Comparison of ENCODE assay signal across 8 cellular contexts in genomic region chr11:109971184-109971523, GRCh38.
A peak's percentile ranks its signal among the peaks of the same experiment; 100 is the strongest.
DNase-seq lines count a peak whose midpoint lies in the region; ATAC-seq lines count a peak whose summit lies in the region.

No MANE protein-coding gene starts in this region.

- ATAC-seq in HG03442 (IDR thresholded peaks at IDR 0.05; ENCODE audit: unreplicated experiment) (peak; percentile 1), HG02571 (IDR thresholded peaks at IDR 0.05; ENCODE audit: unreplicated experiment) (no peak)
- ATAC-seq in activated CD8-positive, alpha-beta T cell treated with anti-CD3 and anti-CD28 coated beads, Interleukin-2, amount 10 ng/mL, durations not matched to agents 7 days and 5 days = peak; percentile 30

- no peaks in the 10 kb centered on the region for H3K36me3 Mint-ChIP-seq in activated CD8-positive, alpha-beta T cell treated with anti-CD3 and anti-CD28 coated beads, Interleukin-2, amount 10 ng/mL, durations not matched to agents 7 days and 5 days (ENCODE audit: low read depth)
- H3K36me3 Mint-ChIP-seq in CD8-positive, alpha-beta memory T cell = no peaks in the 10 kb centered on the region

- H3K27me3 Mint-ChIP-seq in activated CD8-positive, alpha-beta T cell treated with anti-CD3 and anti-CD28 coated beads, Interleukin-2, amount 10 ng/mL, durations not matched to agents 7 days and 5 days (ENCODE audit: low read depth) = peaks cover 11% of the 10 kb centered on the region
- H3K27me3 Mint-ChIP-seq in CD8-positive, alpha-beta memory T cell = peaks cover 1 to 14% of the 10 kb centered on the region in 2 donors

- no peak overlapping the region for H3K27ac ChIP-seq in CD8-positive, alpha-beta memory T cell (ENCODE audit: low read depth, low read length)

- no peaks in the 10 kb centered on the region for H3K27me3 ChIP-seq in CD8-positive, alpha-beta memory T cell (ENCODE audit: insufficient read depth, low read length, poor library complexity, severe bottlenecking)

- CTCF ChIA-PET in activated CD8-positive, alpha-beta T cell treated with anti-CD3 and anti-CD28 coated beads, Interleukin-2, amount 10 ng/mL, durations not matched to agents 7 days and 5 days (lab: Charles Lee) = interaction anchor here (1.0 to 1.9 kb wide), 4 partner anchors 12 to 27 kb away, joined by 4 to 8 read pairs (median 4); no protein-coding TSS in a partner anchor
- CTCF ChIA-PET in CD8-positive, alpha-beta memory T cell (lab: Charles Lee) = no interaction called here

- peak; percentile 47 for DNase-seq in COLO829 (ENCODE audit: low spot score)
- no peak for DNase-seq in activated CD8-positive, alpha-beta T cell treated with anti-CD3 and anti-CD28 coated beads, Interleukin-2, amount 10 ng/mL, durations not matched to agents 7 days and 5 days
- peak; percentile 48 for DNase-seq in left kidney (ENCODE audit: low read depth, low spot score)
- DNase-seq in DMS114 treated with DMSO at 0.1 percent for 48 hours (lab: John Stamatoyannopoulos, UW; ENCODE audit: unreplicated experiment) = no peak
- no peak for DNase-seq in CD8-positive, alpha-beta memory T cell
- no peak for DNase-seq in OCI-M2 (lab: John Stamatoyannopoulos, UW; ENCODE audit: unreplicated experiment)

- POLR2A ChIA-PET in activated CD8-positive, alpha-beta T cell treated with anti-CD3 and anti-CD28 coated beads, Interleukin-2, amount 10 ng/mL, durations not matched to agents 7 days and 5 days (lab: Charles Lee) = interaction anchor here (1.7 kb wide), 1 partner anchor 15 kb away, joined by 4 read pairs; no protein-coding TSS in a partner anchor
- POLR2A ChIA-PET in CD8-positive, alpha-beta memory T cell (lab: Charles Lee) = no interaction called here

- H3K4me1 ChIP-seq in CD8-positive, alpha-beta memory T cell (ENCODE audit: insufficient read depth, low read length) = no peaks in the 10 kb centered on the region

- H3K27ac Mint-ChIP-seq in activated CD8-positive, alpha-beta T cell treated with anti-CD3 and anti-CD28 coated beads, Interleukin-2, amount 10 ng/mL, durations not matched to agents 7 days and 5 days = peak overlapping the region; percentile 43
- H3K27ac Mint-ChIP-seq in CD8-positive, alpha-beta memory T cell = peak overlapping the region in 1 of 8 donors; percentile 2

- H3K9me3 Mint-ChIP-seq in activated CD8-positive, alpha-beta T cell treated with anti-CD3 and anti-CD28 coated beads, Interleukin-2, amount 10 ng/mL, durations not matched to agents 7 days and 5 days (ENCODE audit: insufficient read depth) = no peaks in the 10 kb centered on the region
- H3K9me3 Mint-ChIP-seq in CD8-positive, alpha-beta memory T cell = peaks cover 0 to 3% (median 0%) of the 10 kb centered on the region in 5 donors

- H3K36me3 ChIP-seq in CD8-positive, alpha-beta memory T cell (ENCODE audit: insufficient read depth, low read length) = no peaks in the 10 kb centered on the region

- no peak overlapping the region for H3K4me3 ChIP-seq in CD8-positive, alpha-beta memory T cell (ENCODE audit: low read length)

- H3K4me3 Mint-ChIP-seq in activated CD8-positive, alpha-beta T cell treated with anti-CD3 and anti-CD28 coated beads, Interleukin-2, amount 10 ng/mL, durations not matched to agents 7 days and 5 days = peak overlapping the region; percentile 51
- H3K4me3 Mint-ChIP-seq in CD8-positive, alpha-beta memory T cell = no peak overlapping the region

- H3K9me3 ChIP-seq in CD8-positive, alpha-beta memory T cell (ENCODE audit: low read length) = no peaks in the 10 kb centered on the region

- H3K4me1 Mint-ChIP-seq in activated CD8-positive, alpha-beta T cell treated with anti-CD3 and anti-CD28 coated beads, Interleukin-2, amount 10 ng/mL, durations not matched to agents 7 days and 5 days (ENCODE audit: low read depth) = peaks cover 28% of the 10 kb centered on the region
- peaks cover 2 to 7% (median 4%) of the 10 kb centered on the region in 3 donors for H3K4me1 Mint-ChIP-seq in CD8-positive, alpha-beta memory T cell

Comparison
In these comparisons a context has a peak if more than half of its experiments do, and no peak if none do; other contexts are left out.
1. DNase-seq: peak in COLO829 (single experiment) and left kidney (single experiment); none in activated CD8-positive, alpha-beta T cell treated with anti-CD3 and anti-CD28 coated beads, Interleukin-2, amount 10 ng/mL, durations not matched to agents 7 days and 5 days (single experiment), DMS114 treated with DMSO at 0.1 percent for 48 hours (single experiment), CD8-positive, alpha-beta memory T cell (0 of 5) and OCI-M2 (single experiment).